ENCODE assay signal across 23 cellular contexts in genomic region chr11:115202900-115203552, GRCh38.
A peak's percentile ranks its signal among the peaks of the same experiment; 100 is the strongest.
DNase-seq lines count a peak whose midpoint lies in the region; ATAC-seq and TF ChIP-seq lines count a peak whose summit lies in the region.
"Had no signal": no experiment of that assay in that cellular context is flagged by ENCODE, and none has a peak within 500 bp of the region (broad histone marks: within the 10 kb centered on the region; RNA-seq: fewer than 3 reads in every experiment).

No MANE protein-coding gene starts in this region.

- H3K27ac ChIP-seq in GM23338 (ENCODE audit: low read depth): no peak overlapping the region
- peak overlapping the region; percentile 67 for H3K27ac ChIP-seq in HUES48 (ENCODE audit: low read depth, low read length)
- no peak overlapping the region for H3K27ac ChIP-seq in CD4-positive, alpha-beta memory T cell (ENCODE audit: low read depth, low read length)
- H3K27ac ChIP-seq: BLaER1, RWPE1 had no signal

- POLR2A ChIA-PET in CD4-positive, alpha-beta memory T cell (lab: Charles Lee; ENCODE audit: partially characterized antibody): no interaction called here

- H3K4me1 ChIP-seq in GM23338 (ENCODE audit: insufficient read depth): peaks cover 20% of the 10 kb centered on the region
- H3K4me1 ChIP-seq in HUES48 (ENCODE audit: control insufficient read depth, insufficient read depth, low read length): peaks cover 35% of the 10 kb centered on the region
- H3K4me1 ChIP-seq in CD4-positive, alpha-beta memory T cell (ENCODE audit: insufficient read depth, low read length): no peaks in the 10 kb centered on the region
- H3K4me1 ChIP-seq: BLaER1 had no signal

- H3K27me3 ChIP-seq in GM23338 (ENCODE audit: insufficient read depth): no peaks in the 10 kb centered on the region
- no peaks in the 10 kb centered on the region for H3K27me3 ChIP-seq in HUES48 (ENCODE audit: control insufficient read depth, insufficient read depth, low read length)
- H3K27me3 ChIP-seq in CD4-positive, alpha-beta memory T cell (ENCODE audit: insufficient read depth, low read length): no peaks in the 10 kb centered on the region
- H3K27me3 ChIP-seq: BLaER1 had no signal

- H3K4me2 ChIP-seq in GM23338: peak overlapping the region; percentile 30
- H3K4me2 ChIP-seq: BLaER1 had no signal

- H3K4me3 ChIP-seq in GM23338 (no peak overlapping the region), HUES48 (ENCODE audit: low read depth, low read length) (no peak overlapping the region)
- no peak overlapping the region for H3K4me3 ChIP-seq in CD4-positive, alpha-beta memory T cell (ENCODE audit: low read length in 2 of 2)
- H3K4me3 ChIP-seq: BLaER1 had no signal

- DNase-seq in GM23338 (ENCODE audit: low spot score) (no peak), endothelial cell (ENCODE audit: low spot score) (no peak), nephron progenitor cell (no peak), Kasumi-1 (lab: John Stamatoyannopoulos, UW) (no peak)
- DNase-seq in CD4-positive, alpha-beta memory T cell: no peak
- DNase-seq: CD4-positive, CD25-positive, alpha-beta regulatory T cell; COR-L47; DMS 273 treated with DMSO at 0.1 percent for 48 hours; DMS79; GF-D8; KBM-7; MM.1S; NCI-H2081; NCI-H446; NCI-H524 treated with DMSO at 0.1 percent for 48 hours; NCI-H774; SHP77; T-cell had no signal

- no peaks in the 10 kb centered on the region for H3K9me2 ChIP-seq in GM23338 (ENCODE audit: insufficient read depth)

- no peaks in the 10 kb centered on the region for H3F3A ChIP-seq in GM23338 (replicated peaks; ENCODE audit: low read depth)

- CTCF ChIA-PET in CD4-positive, alpha-beta memory T cell (lab: Charles Lee; ENCODE audit: partially characterized antibody): no interaction called here

- H3K4me3 Mint-ChIP-seq in GM23338: no peak overlapping the region; the same call in 2 of the 3 replicates
- H3K4me3 Mint-ChIP-seq in endothelial cell (ENCODE audit: unreplicated experiment): no peak overlapping the region
- H3K4me3 Mint-ChIP-seq in nephron progenitor cell: peak overlapping the region; percentile 2
- no peak overlapping the region for H3K4me3 Mint-ChIP-seq in CD4-positive, alpha-beta memory T cell
- H3K4me3 Mint-ChIP-seq: CD4-positive, CD25-positive, alpha-beta regulatory T cell; T-cell had no signal

- H3K9ac ChIP-seq in HUES48 (ENCODE audit: low read depth, low read length): no peak overlapping the region
- H3K9ac ChIP-seq: BLaER1 had no signal

- H3K4me1 Mint-ChIP-seq in GM23338 (peaks cover 50% of the 10 kb centered on the region), endothelial cell (ENCODE audit: unreplicated experiment) (peaks cover 35% of the 10 kb centered on the region), nephron progenitor cell (peaks cover 96% of the 10 kb centered on the region)
- H3K4me1 Mint-ChIP-seq in CD4-positive, alpha-beta memory T cell: no peaks in the 10 kb centered on the region
- H3K4me1 Mint-ChIP-seq: CD4-positive, CD25-positive, alpha-beta regulatory T cell; T-cell had no signal

- intact Hi-C loops in CD4-positive, alpha-beta memory T cell (cut with micrococcal nuclease): no loop called here

- H2AFZ ChIP-seq in GM23338: no peak overlapping the region

- H3K36me3 Mint-ChIP-seq in GM23338 (ENCODE audit: low read depth): no peaks in the 10 kb centered on the region
- H3K36me3 Mint-ChIP-seq in endothelial cell (ENCODE audit: low read depth, unreplicated experiment): no peaks in the 10 kb centered on the region
- H3K36me3 Mint-ChIP-seq in nephron progenitor cell (ENCODE audit: low read depth): peaks cover 38% of the 10 kb centered on the region
- H3K36me3 Mint-ChIP-seq in CD4-positive, alpha-beta memory T cell: no peaks in the 10 kb centered on the region
- H3K36me3 Mint-ChIP-seq: CD4-positive, CD25-positive, alpha-beta regulatory T cell; T-cell had no signal

- no peaks in the 10 kb centered on the region for H3K9me3 ChIP-seq in HUES48 (ENCODE audit: control insufficient read depth, insufficient read depth, low read length)
- no peaks in the 10 kb centered on the region for H3K9me3 ChIP-seq in CD4-positive, alpha-beta memory T cell (ENCODE audit: control insufficient read depth in 1 of 2, low read length in 2 of 2)
- H3K9me3 ChIP-seq: BLaER1 had no signal

- H3K79me2 ChIP-seq in GM23338 (replicated peaks; ENCODE audit: insufficient read depth): no peaks in the 10 kb centered on the region

- H3K27ac Mint-ChIP-seq in GM23338 (peak overlapping the region; percentile 22; the same call in 1 of the 2 replicates), endothelial cell (ENCODE audit: unreplicated experiment) (peak overlapping the region; percentile 10), nephron progenitor cell (peak overlapping the region; percentile 68)
- no peak overlapping the region for H3K27ac Mint-ChIP-seq in CD4-positive, alpha-beta memory T cell
- H3K27ac Mint-ChIP-seq: CD4-positive, CD25-positive, alpha-beta regulatory T cell; T-cell had no signal

- no peaks in the 10 kb centered on the region for H3K36me3 ChIP-seq in GM23338 (ENCODE audit: insufficient read depth)
- H3K36me3 ChIP-seq in HUES48 (ENCODE audit: control insufficient read depth, insufficient read depth, low read length): no peaks in the 10 kb centered on the region
- no peaks in the 10 kb centered on the region for H3K36me3 ChIP-seq in CD4-positive, alpha-beta memory T cell (ENCODE audit: insufficient read depth, low read length)
- H3K36me3 ChIP-seq: BLaER1 had no signal

- no peak for TF ChIP-seq CTCF in GM23338 (conservative IDR thresholded peaks at IDR 0.05; ENCODE audit: low read depth in 2 of 2)
- TF ChIP-seq CTCF in endothelial cell (IDR thresholded peaks at IDR 0.05; ENCODE audit: unreplicated experiment): no peak
- TF ChIP-seq CTCF in nephron progenitor cell (IDR thresholded peaks at IDR 0.05): no peak

- no peaks in the 10 kb centered on the region for H3K9me3 Mint-ChIP-seq in GM23338
- no peaks in the 10 kb centered on the region for H3K9me3 Mint-ChIP-seq in endothelial cell (ENCODE audit: unreplicated experiment)
- no peaks in the 10 kb centered on the region for H3K9me3 Mint-ChIP-seq in nephron progenitor cell
- H3K9me3 Mint-ChIP-seq in CD4-positive, alpha-beta memory T cell: peaks cover 0 to 7% (median 0%) of the 10 kb centered on the region in 8 donors
- H3K9me3 Mint-ChIP-seq: T-cell had no signal

- H3K27me3 Mint-ChIP-seq in GM23338 (ENCODE audit: insufficient read depth, low read depth, poor library complexity): peaks cover 2% of the 10 kb centered on the region
- no peaks in the 10 kb centered on the region for H3K27me3 Mint-ChIP-seq in endothelial cell (ENCODE audit: unreplicated experiment)
- H3K27me3 Mint-ChIP-seq in nephron progenitor cell (ENCODE audit: low read depth, poor library complexity): peaks cover 4% of the 10 kb centered on the region
- H3K27me3 Mint-ChIP-seq in CD4-positive, alpha-beta memory T cell: peaks cover 0 to 2% of the 10 kb centered on the region in 2 donors

- H4K20me1 ChIP-seq in GM23338 (replicated peaks; ENCODE audit: insufficient read depth): no peaks in the 10 kb centered on the region
- H4K20me1 ChIP-seq: BLaER1 had no signal

- ATAC-seq in GM23338: peak; percentile 69
- no peak for ATAC-seq in HG03095 (IDR thresholded peaks at IDR 0.05; ENCODE audit: unreplicated experiment)
- ATAC-seq: Panc1, T-cell had no signal

TF ChIP-seq in GM23338, 12 proteins besides CTCF, POLR2A, EP300 and RAD21 (continues in another document):
- no peak for TF ChIP-seq JUNB (IDR thresholded peaks at IDR 0.05; ENCODE audit: unreplicated experiment)
- TF ChIP-seq EZH2 (IDR thresholded peaks at IDR 0.05; ENCODE audit: low read depth, unreplicated experiment): no peak
- no peak for TF ChIP-seq ETS1 (IDR thresholded peaks at IDR 0.05)
- TF ChIP-seq POLR2AphosphoS5 (IDR thresholded peaks at IDR 0.05; ENCODE audit: low read depth): no peak
- no peak for TF ChIP-seq NANOG (IDR thresholded peaks at IDR 0.05; ENCODE audit: borderline replicate concordance)
- TF ChIP-seq ZNF331 (CRISPR knock-in tag; IDR thresholded peaks at IDR 0.05; ENCODE audit: low read depth): no peak
- no peak for TF ChIP-seq CREB1 (CRISPR knock-in tag; IDR thresholded peaks at IDR 0.05; ENCODE audit: low read depth)
- TF ChIP-seq EZH2phosphoT487 (IDR thresholded peaks at IDR 0.05; ENCODE audit: unreplicated experiment): no peak
- TF ChIP-seq REST (IDR thresholded peaks at IDR 0.05; ENCODE audit: unreplicated experiment): no peak
- TF ChIP-seq ZNF114 (CRISPR knock-in tag; IDR thresholded peaks at IDR 0.05): no peak
- no peak for TF ChIP-seq STAT1 (IDR thresholded peaks at IDR 0.05; ENCODE audit: unreplicated experiment)

Comparison
In these comparisons a context has a peak if more than half of its experiments do, and no peak if none do; other contexts are left out.
1. H3K27ac Mint-ChIP-seq: peak in GM23338 (single experiment), endothelial cell (single experiment) and nephron progenitor cell (single experiment); none in CD4-positive, alpha-beta memory T cell (0 of 7).